27 cellular contexts compared by ENCODE assay signal in the genomic region with DNA sequence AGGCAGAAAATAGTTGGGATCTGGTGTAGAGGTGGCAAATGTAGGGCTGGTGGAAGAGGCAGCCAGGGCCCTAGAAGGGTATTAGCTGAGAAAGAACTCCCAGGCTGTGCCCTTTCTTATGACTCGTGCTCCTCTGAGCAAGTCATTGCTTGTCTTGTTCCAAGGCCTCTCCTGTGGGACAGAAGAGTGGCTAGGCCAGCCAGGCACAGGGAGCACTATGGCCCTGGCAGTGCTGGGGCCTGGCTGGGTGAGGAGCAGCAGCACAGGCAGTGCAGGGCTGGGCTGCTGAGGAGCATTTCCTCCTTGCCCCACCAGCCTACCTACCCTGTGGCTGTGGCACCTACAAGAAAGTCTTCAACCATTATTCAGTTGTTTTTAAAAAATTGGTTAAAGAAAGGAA.
"Had no signal": no experiment of that assay in that cellular context is flagged by ENCODE, and none has a peak within 500 bp of the region (broad histone marks: within the 10 kb centered on the region; RNA-seq: fewer than 3 reads in every experiment).

No MANE protein-coding gene starts in this region.

- H3K36me3 ChIP-seq: colonic mucosa, gastrocnemius medialis, heart right ventricle, left ventricle myocardium inferior, lower lobe of right lung, prostate gland, spleen, suprapubic skin, thyroid gland had no signal

- H3K4me3 ChIP-seq: colonic mucosa, gastrocnemius medialis, heart right ventricle, left ventricle myocardium inferior, lower lobe of right lung, prostate gland, spleen, suprapubic skin, thyroid gland had no signal

- H3K9me3 ChIP-seq: colonic mucosa, gastrocnemius medialis, left ventricle myocardium inferior, lower lobe of right lung, prostate gland, suprapubic skin, thyroid gland had no signal

- H3K27me3 Mint-ChIP-seq: naive B cell; stimulated activated naive B cell treated with anti-CD40 and anti-IgM and Interleukin-4, amounts not matched to agents 10 μg/mL and 1 μg/mL and 100 μg/mL, for 72 hours; type B pancreatic cell had no signal

- H3K4me1 Mint-ChIP-seq: endodermal cell; naive B cell; nephron; stimulated activated naive B cell treated with anti-CD40 and anti-IgM and Interleukin-4, amounts not matched to agents 10 μg/mL and 1 μg/mL and 100 μg/mL, for 72 hours had no signal

- H3K79me2 ChIP-seq: parathyroid adenoma had no signal

- H3K27me3 ChIP-seq: colonic mucosa, gastrocnemius medialis, heart right ventricle, spleen, suprapubic skin, thyroid gland had no signal

- H3K9ac ChIP-seq: parathyroid adenoma had no signal

- H3K27ac ChIP-seq: colonic mucosa, gastrocnemius medialis, heart right ventricle, left ventricle myocardium inferior, lower lobe of right lung, parathyroid adenoma, prostate gland, spleen, suprapubic skin, thyroid gland had no signal

- H3K4me3 Mint-ChIP-seq: endodermal cell; naive B cell; nephron; stimulated activated naive B cell treated with anti-CD40 and anti-IgM and Interleukin-4, amounts not matched to agents 10 μg/mL and 1 μg/mL and 100 μg/mL, for 72 hours; type B pancreatic cell had no signal

- H3K27ac Mint-ChIP-seq: endodermal cell; naive B cell; nephron; stimulated activated naive B cell treated with anti-CD40 and anti-IgM and Interleukin-4, amounts not matched to agents 10 μg/mL and 1 μg/mL and 100 μg/mL, for 72 hours; type B pancreatic cell had no signal

- H3K4me1 ChIP-seq: colonic mucosa, gastrocnemius medialis, heart right ventricle, lower lobe of right lung, parathyroid adenoma, prostate gland, spleen, suprapubic skin had no signal

- H3K36me3 Mint-ChIP-seq: naive B cell; stimulated activated naive B cell treated with anti-CD40 and anti-IgM and Interleukin-4, amounts not matched to agents 10 μg/mL and 1 μg/mL and 100 μg/mL, for 72 hours; type B pancreatic cell had no signal

- H3K9me3 Mint-ChIP-seq: endodermal cell; stimulated activated naive B cell treated with anti-CD40 and anti-IgM and Interleukin-4, amounts not matched to agents 10 μg/mL and 1 μg/mL and 100 μg/mL, for 72 hours had no signal

- DNase-seq: colonic mucosa; effector CD4-positive, alpha-beta T cell; endodermal cell; gastrocnemius medialis; heart right ventricle; hypothalamus; left ventricle myocardium inferior; lower lobe of right lung; mesenchymal stem cell; midbrain; naive B cell; retina; spleen; stimulated activated CD4-positive, alpha-beta T cell treated with anti-CD3 and anti-CD28 coated beads, Interleukin-15, amount 100 ng/mL, for 24 hours; stimulated activated CD4-positive, alpha-beta T cell treated with anti-CD3 and anti-CD28 coated beads, Interleukin-1b, Interleukin-23, amount 100 ng/mL, for 48 hours; stimulated activated CD4-positive, alpha-beta T cell treated with anti-CD3 and anti-CD28 coated beads, Interleukin-4, amount 100 ng/mL, for 24 hours; stimulated activated naive B cell treated with anti-CD40 and anti-IgM and Interleukin-4, amounts not matched to agents 10 μg/mL and 1 μg/mL and 100 μg/mL, for 72 hours; thyroid gland had no signal

- H2AFZ ChIP-seq: parathyroid adenoma had no signal

- ATAC-seq: gastrocnemius medialis; heart right ventricle; lower lobe of right lung; sciatic nerve; stimulated activated naive B cell treated with anti-CD40 and anti-IgM and Interleukin-4, amounts not matched to agents 10 μg/mL and 1 μg/mL and 100 μg/mL, for 72 hours had no signal

- FAIRE-seq: endothelial cell of umbilical vein, islet of Langerhans, urothelium cell line had no signal
